8 cellular contexts compared by ENCODE assay signal in genomic region chr12:27524489-27524835, GRCh38. TPM values are rescaled to one million over a fixed set of nuclear protein-coding genes. Genes with fewer than 3 reads are reported as not detected.
A peak's percentile ranks its signal among the peaks of the same experiment; 100 is the strongest.
DNase-seq lines count a peak whose midpoint lies in the region; ATAC-seq and TF ChIP-seq lines count a peak whose summit lies in the region.

No MANE protein-coding gene starts in this region.

- H3K9me3 ChIP-seq in DND-41 (ENCODE audit: insufficient read depth, low read length, severe bottlenecking) (no peaks in the 10 kb centered on the region), ectodermal cell (ENCODE audit: control insufficient read depth, low read length) (no peaks in the 10 kb centered on the region), neutrophil (no peaks in the 10 kb centered on the region)

- no peak; the same call in 2 of the 3 replicates for ATAC-seq in DND-41 (ENCODE audit: insufficient read depth, low read depth)
- ATAC-seq in GM19324 (IDR thresholded peaks at IDR 0.05; ENCODE audit: low FRiP score, unreplicated experiment) = no peak
- no peak for ATAC-seq in left lobe of liver
- ATAC-seq in GM19452 (IDR thresholded peaks at IDR 0.05; ENCODE audit: unreplicated experiment) = no peak

- peak overlapping the region; percentile 44 to 64; a peak in 3 of 4 replicates for H3K4me3 ChIP-seq in DND-41 (ENCODE audit: low read depth in 1 of 2, low read length in 2 of 2)
- no peak overlapping the region for H3K4me3 ChIP-seq in KMS-11 (IDR thresholded peaks at IDR 0.05; ENCODE audit: insufficient read depth, low read depth, low read length)
- peak overlapping the region; percentile 80 for H3K4me3 ChIP-seq in ectodermal cell (ENCODE audit: insufficient read depth, low read depth, low read length)
- peak overlapping the region; percentile 68 to 86 for H3K4me3 ChIP-seq in neutrophil (ENCODE audit: low read depth in 1 of 2, low read length in 1 of 2)

- TF ChIP-seq CTCF in DND-41 (IDR thresholded peaks at IDR 0.05; ENCODE audit: borderline replicate concordance, extremely low read depth, low read length, poor library complexity, severe bottlenecking) (no peak), KMS-11 (conservative IDR thresholded peaks at IDR 0.05; ENCODE audit: low read depth, low read length) (no peak), neutrophil (IDR thresholded peaks at IDR 0.05) (no peak)

- no peaks in the 10 kb centered on the region for H3K36me3 ChIP-seq in DND-41 (ENCODE audit: insufficient read depth, low read length)
- H3K36me3 ChIP-seq in KMS-11 (ENCODE audit: insufficient read depth) = no peaks in the 10 kb centered on the region
- H3K36me3 ChIP-seq in ectodermal cell (ENCODE audit: control insufficient read depth, insufficient read depth, low read length) = no peaks in the 10 kb centered on the region
- no peaks in the 10 kb centered on the region for H3K36me3 ChIP-seq in neutrophil

- H4K20me1 ChIP-seq in DND-41 (ENCODE audit: insufficient read depth, low read length) (no peaks in the 10 kb centered on the region), KMS-11 (ENCODE audit: insufficient read depth) (no peaks in the 10 kb centered on the region)

- peak overlapping the region; percentile 77 for H2AFZ ChIP-seq in DND-41 (ENCODE audit: low read depth, low read length)
- peak overlapping the region; percentile 87 for H2AFZ ChIP-seq in KMS-11 (ENCODE audit: low read depth)

- H3K9ac ChIP-seq in DND-41 (ENCODE audit: low read depth, low read length) (peak overlapping the region; percentile 53), KMS-11 (peak overlapping the region; percentile 84; the same call in 1 of the 2 replicates)

- H3K4me1 ChIP-seq in DND-41 (ENCODE audit: insufficient read depth, low read length) (peaks cover 19% of the 10 kb centered on the region), KMS-11 (ENCODE audit: low read depth, poor library complexity, severe bottlenecking) (peaks cover 8% of the 10 kb centered on the region), ectodermal cell (ENCODE audit: control insufficient read depth, insufficient read depth, low read length) (peaks cover 17% of the 10 kb centered on the region), neutrophil (ENCODE audit: control insufficient read depth in 1 of 2, insufficient read depth in 1 of 2, low read depth in 1 of 2, low read length in 1 of 2) (peaks cover 17 to 18% of the 10 kb centered on the region in 2 experiments)

- H3K4me2 ChIP-seq in DND-41 (ENCODE audit: insufficient read depth, low read length) = peak overlapping the region; percentile 77
- H3K4me2 ChIP-seq in KMS-11 = peak overlapping the region; percentile 68; the same call in 1 of the 2 replicates

- H3K27ac ChIP-seq in DND-41 (ENCODE audit: low read length) (peak overlapping the region; percentile 66), KMS-11 (no peak overlapping the region), ectodermal cell (ENCODE audit: insufficient read depth, low read depth, low read length, poor library complexity, severe bottlenecking) (peak overlapping the region; percentile 93), neutrophil (peak overlapping the region; percentile 41)

- no peak for DNase-seq in DND-41
- no peak for DNase-seq in left lobe of liver (ENCODE audit: low spot score)
- no peak for DNase-seq in activated CD8-positive, alpha-beta memory T cell treated with anti-CD3 and anti-CD28 coated beads, Interleukin-2, amount 50 U/mL, for 4 hours

- WGBS in ectodermal cell, 2 experiments = 2 to 4% methylated on average over 4 to 8 of the region's 8 CpGs

- peaks cover 3% of the 10 kb centered on the region for H3K27me3 ChIP-seq in DND-41 (ENCODE audit: insufficient read depth, low read length, poor library complexity)
- H3K27me3 ChIP-seq in KMS-11 (ENCODE audit: insufficient read depth, low read depth) = no peaks in the 10 kb centered on the region
- H3K27me3 ChIP-seq in ectodermal cell (ENCODE audit: control insufficient read depth, insufficient read depth, low read length, poor library complexity, severe bottlenecking) = no peaks in the 10 kb centered on the region
- H3K27me3 ChIP-seq in neutrophil = peaks cover 5% of the 10 kb centered on the region

- H3K79me2 ChIP-seq in DND-41 (ENCODE audit: insufficient read depth, low read length) (no peaks in the 10 kb centered on the region), KMS-11 (ENCODE audit: insufficient read depth, low read depth) (no peaks in the 10 kb centered on the region; the same call in 1 of the 2 replicates)

RNA-seq across cellular contexts. Expression of gene PPFIBP1, which starts 0.5 kb away (rescaled TPM):
- polyA plus RNA-seq in ectodermal cell (2013, experiment 1 of 4) = 37.9 TPM
- 31.8 TPM for polyA plus RNA-seq in ectodermal cell (2013, experiment 2 of 4)
- polyA plus RNA-seq in ectodermal cell (2013, experiment 3 of 4) = 19.5 TPM
- polyA plus RNA-seq in ectodermal cell (2013, experiment 4 of 4) = 24.0 TPM
- total RNA-seq in left lobe of liver = 34.9 TPM
